Comparison of ENCODE assay signal across 8 cellular contexts in genomic region chr14:64703393-64704144, GRCh38. TPM values are rescaled to one million over a fixed set of nuclear protein-coding genes. Genes with fewer than 3 reads are reported as not detected.
DNase-seq lines count a peak whose midpoint lies in the region; ATAC-seq and TF ChIP-seq lines count a peak whose summit lies in the region.

No MANE protein-coding gene starts in this region.

- in situ Hi-C loops in astrocyte of the spinal cord (cut with HindIII; ENCODE audit: low sequenced_read_pairs): no loop called here

- H3K27ac Mint-ChIP-seq in activated CD8-positive, alpha-beta memory T cell treated with anti-CD3 and anti-CD28 coated beads, Interleukin-2, amount 10 ng/mL, durations not matched to agents 7 days and 5 days: no peak overlapping the region

- no peak for TF ChIP-seq CTCF in astrocyte of the spinal cord (IDR thresholded peaks at IDR 0.05; ENCODE audit: low read depth, low read length)
- no peak for TF ChIP-seq CTCF in right lobe of liver (IDR thresholded peaks at IDR 0.05)
- no peak for TF ChIP-seq CTCF in thyroid gland (IDR thresholded peaks at IDR 0.05)

- no peak for ATAC-seq in activated CD8-positive, alpha-beta memory T cell treated with anti-CD3 and anti-CD28 coated beads, Interleukin-2, amount 10 ng/mL, durations not matched to agents 7 days and 5 days
- no peak for ATAC-seq in right lobe of liver
- ATAC-seq in HG03521 (IDR thresholded peaks at IDR 0.05; ENCODE audit: unreplicated experiment): no peak

- H3K4me3 ChIP-seq in astrocyte of the spinal cord (ENCODE audit: low read depth, low read length) (peak overlapping the region; percentile 63), right lobe of liver (peak overlapping the region; percentile 73 to 90 (median 79)), thyroid gland (replicated peaks in 1 of 3) (peak overlapping the region; percentile 12 to 71 (median 52)), Karpas-422 (ENCODE audit: low read length) (no peak overlapping the region)

- no peak for DNase-seq in activated CD8-positive, alpha-beta memory T cell treated with anti-CD3 and anti-CD28 coated beads, Interleukin-2, amount 10 ng/mL, durations not matched to agents 7 days and 5 days
- no peak for DNase-seq in activated CD8-positive, alpha-beta memory T cell treated with anti-CD3 and anti-CD28 coated beads for 24 hours
- no peak for DNase-seq in astrocyte of the spinal cord (ENCODE audit: low read depth, low spot score)
- no peak for DNase-seq in right lobe of liver
- DNase-seq in thyroid gland: no peak
- no peak for DNase-seq in Karpas-422
- no peak for DNase-seq in SHP77 treated with DMSO at 0.1 percent for 48 hours (lab: John Stamatoyannopoulos, UW)

- H3K4me1 ChIP-seq in right lobe of liver (peaks cover 0 to 42% (median 21%) of the 10 kb centered on the region in 4 donors), thyroid gland (peaks cover 54 to 79% of the 10 kb centered on the region in 2 donors), Karpas-422 (ENCODE audit: low read length) (no peaks in the 10 kb centered on the region)

- peaks cover 67% of the 10 kb centered on the region for H3K27me3 Mint-ChIP-seq in activated CD8-positive, alpha-beta memory T cell treated with anti-CD3 and anti-CD28 coated beads, Interleukin-2, amount 10 ng/mL, durations not matched to agents 7 days and 5 days

- H3K79me2 ChIP-seq in Karpas-422 (ENCODE audit: low read length): no peaks in the 10 kb centered on the region

- H3K4me2 ChIP-seq in Karpas-422 (ENCODE audit: low read depth, low read length, poor library complexity, severe bottlenecking): no peak overlapping the region

- peaks cover 4% of the 10 kb centered on the region for H3K36me3 Mint-ChIP-seq in activated CD8-positive, alpha-beta memory T cell treated with anti-CD3 and anti-CD28 coated beads, Interleukin-2, amount 10 ng/mL, durations not matched to agents 7 days and 5 days

- H3K9me2 ChIP-seq in Karpas-422 (replicated peaks; ENCODE audit: insufficient read depth, low read length): no peaks in the 10 kb centered on the region

- no peak overlapping the region for H2AFZ ChIP-seq in Karpas-422 (ENCODE audit: low read length)

- no peaks in the 10 kb centered on the region for H3K9me3 ChIP-seq in right lobe of liver
- no peaks in the 10 kb centered on the region for H3K9me3 ChIP-seq in thyroid gland
- no peaks in the 10 kb centered on the region for H3K9me3 ChIP-seq in Karpas-422 (ENCODE audit: low read length)

- H4K20me1 ChIP-seq in Karpas-422 (ENCODE audit: insufficient read depth, low read depth, low read length): no peaks in the 10 kb centered on the region

- no peaks in the 10 kb centered on the region for H3K27me3 ChIP-seq in right lobe of liver
- H3K27me3 ChIP-seq in thyroid gland: no peaks in the 10 kb centered on the region
- no peaks in the 10 kb centered on the region for H3K27me3 ChIP-seq in Karpas-422 (ENCODE audit: low read length)

- H3K4me3 Mint-ChIP-seq in activated CD8-positive, alpha-beta memory T cell treated with anti-CD3 and anti-CD28 coated beads, Interleukin-2, amount 10 ng/mL, durations not matched to agents 7 days and 5 days: peak overlapping the region; percentile 67

- no peaks in the 10 kb centered on the region for H3K9me3 Mint-ChIP-seq in activated CD8-positive, alpha-beta memory T cell treated with anti-CD3 and anti-CD28 coated beads, Interleukin-2, amount 10 ng/mL, durations not matched to agents 7 days and 5 days (ENCODE audit: low read depth)

- peak overlapping the region; percentile 70 to 88 (median 85) for H3K27ac ChIP-seq in right lobe of liver
- peak overlapping the region; percentile 93 to 97 (median 94) for H3K27ac ChIP-seq in thyroid gland
- no peak overlapping the region for H3K27ac ChIP-seq in Karpas-422 (ENCODE audit: low read length)

- TF ChIP-seq POLR2A in right lobe of liver (IDR thresholded peaks at IDR 0.05) (no peak), thyroid gland (IDR thresholded peaks at IDR 0.05) (no peak)

- intact Hi-C loops in right lobe of liver (cut with DNase I): no loop called here
- intact Hi-C loops in thyroid gland (cut with DNase I): no loop called here

- WGBS in right lobe of liver (ENCODE audit: insufficient coverage, low coverage, low lambda C conversion rate, missing lambda C conversion rate): 28% methylated on average over 21 of the region's 26 CpGs
- 14 to 19% methylated on average over 25 to 26 of the region's 26 CpGs for WGBS in thyroid gland, 2 donors

- peaks cover 61% of the 10 kb centered on the region for H3K4me1 Mint-ChIP-seq in activated CD8-positive, alpha-beta memory T cell treated with anti-CD3 and anti-CD28 coated beads, Interleukin-2, amount 10 ng/mL, durations not matched to agents 7 days and 5 days

- CTCF ChIA-PET in activated CD8-positive, alpha-beta memory T cell treated with anti-CD3 and anti-CD28 coated beads, Interleukin-2, amount 10 ng/mL, durations not matched to agents 7 days and 5 days (lab: Charles Lee): interaction anchor here (1.0 kb wide), 1 partner anchor 9 kb away, joined by 3 read pairs; no protein-coding TSS in a partner anchor

- H3K9ac ChIP-seq in Karpas-422 (ENCODE audit: low read length): no peak overlapping the region

- no peaks in the 10 kb centered on the region for H3K36me3 ChIP-seq in right lobe of liver
- H3K36me3 ChIP-seq in thyroid gland: no peaks in the 10 kb centered on the region
- H3K36me3 ChIP-seq in Karpas-422 (ENCODE audit: insufficient read depth, low read length): no peaks in the 10 kb centered on the region

RNA-seq across cellular contexts. Expression of gene PLEKHG3, which starts 0.7 kb away (rescaled TPM):
- total RNA-seq in activated CD8-positive, alpha-beta memory T cell treated with anti-CD3 and anti-CD28 coated beads, Interleukin-2, amount 10 ng/mL, durations not matched to agents 7 days and 5 days: 10 to 100 TPM; 11.9 to 28.2 TPM
- total RNA-seq in right lobe of liver (10 to 100 TPM; 25.4 to 49.1 (median 28.0) TPM), thyroid gland (10 to 100 TPM; 41.0 to 83.0 (median 54.6) TPM)
- total RNA-seq in Karpas-422 (2014; rRNA removed; shearing (Covaris generic); ENCODE audit: low replicate concordance): not detected in 2 replicates

Comparison
In these comparisons a context has a peak if more than half of its experiments do, and no peak if none do; other contexts are left out.
1. RNA of gene PLEKHG3, which starts 0.7 kb away (total RNA-seq): 41.0 to 83.0 TPM in thyroid gland, 25.4 to 49.1 TPM in right lobe of liver and 11.9 to 28.2 TPM in activated CD8-positive, alpha-beta memory T cell treated with anti-CD3 and anti-CD28 coated beads, Interleukin-2, amount 10 ng/mL, durations not matched to agents 7 days and 5 days; not detected in Karpas-422; every median in the first group is over 10 times any median in the second.